ENCODE assay signal across 10 cellular contexts in the genomic region with DNA sequence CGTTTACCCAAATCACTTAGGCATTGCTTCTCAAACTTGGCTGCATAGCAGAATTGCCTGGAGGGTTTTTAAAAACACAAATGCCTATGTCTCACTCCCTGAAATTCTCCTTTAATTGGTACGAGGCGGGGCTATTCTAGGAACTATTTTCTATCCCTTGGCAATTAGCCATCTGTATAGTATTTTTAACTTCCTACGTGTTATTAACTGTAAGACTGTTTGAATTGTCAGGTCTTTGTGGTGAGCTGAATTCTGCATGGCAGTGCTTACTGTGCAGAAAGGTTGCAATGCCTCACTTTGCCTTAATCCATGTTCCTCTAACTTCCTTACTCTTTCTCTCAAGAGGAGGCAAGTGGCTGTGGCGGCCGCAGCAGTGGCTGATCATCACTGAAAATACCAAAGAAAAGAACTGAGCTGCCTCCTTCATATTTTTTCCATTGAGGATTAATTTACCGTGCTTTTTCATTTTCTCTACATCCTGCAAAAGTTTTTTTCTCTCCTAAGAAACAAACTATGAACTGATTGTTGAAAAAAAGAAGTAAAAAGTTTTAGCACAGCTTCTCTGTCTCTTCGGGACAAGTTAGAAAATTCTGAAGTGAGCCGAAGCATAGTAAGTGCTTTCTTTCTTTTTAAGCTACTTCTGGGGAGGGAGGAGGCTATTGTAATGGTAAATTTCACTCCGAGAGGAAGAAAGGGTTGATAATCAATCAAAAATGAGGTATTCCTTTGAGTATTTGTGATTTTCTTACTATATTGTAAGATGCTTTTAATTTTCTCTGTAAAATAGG. TPM values are rescaled to one million over a fixed set of nuclear protein-coding genes. Genes with fewer than 3 reads are reported as not detected.
DNase-seq lines count a peak whose midpoint lies in the region; ATAC-seq and TF ChIP-seq lines count a peak whose summit lies in the region.
"Had no signal": no experiment of that assay in that cellular context is flagged by ENCODE, and none has a peak within 500 bp of the region (broad histone marks: within the 10 kb centered on the region; RNA-seq: fewer than 3 reads in every experiment).

Gene SHROOM3 (plus strand): TSS at position 329 of the 788 bp plus-strand sequence. CDS start 824 bp downstream, outside the sequence.

- H3K36me3 Mint-ChIP-seq in CD8-positive, alpha-beta T cell = no peaks in the 10 kb centered on the region
- H3K36me3 Mint-ChIP-seq in CD4-positive, alpha-beta memory T cell = no peaks in the 10 kb centered on the region

- no peak for ATAC-seq in CD8-positive, alpha-beta T cell
- ATAC-seq: A549 had no signal

- no peak within 1 kb of the TSS for H3K27ac Mint-ChIP-seq in CD8-positive, alpha-beta T cell
- no peak within 1 kb of the TSS for H3K27ac Mint-ChIP-seq in CD4-positive, alpha-beta memory T cell

- peak within 1 kb of the TSS; percentile 69 to 74 (median 70) for H3K27ac ChIP-seq in esophagus muscularis mucosa (replicated peaks in 1 of 4)
- H3K27ac ChIP-seq in CD8-positive, alpha-beta T cell (ENCODE audit: low read depth, low read length) = no peak within 1 kb of the TSS
- H3K27ac ChIP-seq in CD4-positive, alpha-beta memory T cell (ENCODE audit: low read depth, low read length) = no peak within 1 kb of the TSS
- H3K27ac ChIP-seq: A549 had no signal

- TF ChIP-seq EP300 in esophagus muscularis mucosa (IDR thresholded peaks at IDR 0.05) = no peak

- no peak for TF ChIP-seq CTCF in esophagus muscularis mucosa (IDR thresholded peaks at IDR 0.05)
- no peak for TF ChIP-seq CTCF in CD8-positive, alpha-beta T cell (IDR thresholded peaks at IDR 0.05)

- WGBS in esophagus muscularis mucosa = 20% methylated on average over 10 of the region's 10 CpGs

- H3K9me3 ChIP-seq in esophagus muscularis mucosa = no peaks in the 10 kb centered on the region
- no peaks in the 10 kb centered on the region for H3K9me3 ChIP-seq in CD8-positive, alpha-beta T cell (ENCODE audit: low read length)
- H3K9me3 ChIP-seq in CD4-positive, alpha-beta memory T cell (ENCODE audit: control insufficient read depth in 1 of 2, low read length in 2 of 2) = no peaks in the 10 kb centered on the region
- H3K9me3 ChIP-seq: A549 had no signal

- no peaks in the 10 kb centered on the region for H3K36me3 ChIP-seq in esophagus muscularis mucosa
- H3K36me3 ChIP-seq in CD8-positive, alpha-beta T cell (ENCODE audit: insufficient read depth, low read length) = no peaks in the 10 kb centered on the region
- H3K36me3 ChIP-seq in CD4-positive, alpha-beta memory T cell (ENCODE audit: insufficient read depth, low read length) = no peaks in the 10 kb centered on the region

- no peak for TF ChIP-seq POLR2A in esophagus muscularis mucosa (IDR thresholded peaks at IDR 0.05; ENCODE audit: low read depth)

- H3K27me3 ChIP-seq in esophagus muscularis mucosa = no peaks in the 10 kb centered on the region
- no peaks in the 10 kb centered on the region for H3K27me3 ChIP-seq in CD8-positive, alpha-beta T cell (ENCODE audit: insufficient read depth, low read length)
- H3K27me3 ChIP-seq in CD4-positive, alpha-beta memory T cell (ENCODE audit: insufficient read depth, low read length) = no peaks in the 10 kb centered on the region

- peak within 1 kb of the TSS; percentile 36 to 53 (median 48) for H3K4me3 ChIP-seq in esophagus muscularis mucosa
- H3K4me3 ChIP-seq in CD8-positive, alpha-beta T cell (ENCODE audit: low read depth, low read length) = no peak within 1 kb of the TSS
- H3K4me3 ChIP-seq in CD4-positive, alpha-beta memory T cell (ENCODE audit: low read length in 2 of 2) = no peak within 1 kb of the TSS
- H3K4me3 ChIP-seq: A549 had no signal

- CTCF ChIA-PET in CD8-positive, alpha-beta T cell (lab: Charles Lee) = no interaction called here
- CTCF ChIA-PET in CD4-positive, alpha-beta memory T cell (lab: Charles Lee; ENCODE audit: partially characterized antibody) = interaction anchor here (0.9 to 1.8 kb wide), 2 partner anchors 10 to 768 kb away, joined by 3 to 5 read pairs; no protein-coding TSS in a partner anchor

- intact Hi-C loops in esophagus muscularis mucosa (cut with DNase I) = loop anchor here (10.0 kb wide), 2 partner anchors 180 to 320 kb away; no protein-coding TSS in a partner anchor
- intact Hi-C loops in CD8-positive, alpha-beta T cell (cut with DNase I, micrococcal nuclease) = loop anchor here in 1 of 2 experiments (5.0 to 10.0 kb wide), 4 partner anchors 767 to 1182 kb away; no protein-coding TSS in a partner anchor
- intact Hi-C loops in CD4-positive, alpha-beta memory T cell (cut with micrococcal nuclease) = loop anchor here (5.0 kb wide), 1 partner anchor 922 kb away; no protein-coding TSS in a partner anchor

- H3K27me3 Mint-ChIP-seq in CD8-positive, alpha-beta T cell (ENCODE audit: low read depth) = peaks cover 26% of the 10 kb centered on the region
- H3K27me3 Mint-ChIP-seq in CD4-positive, alpha-beta memory T cell = peaks cover 25 to 26% of the 10 kb centered on the region in 2 donors

- peak; percentile 24 for DNase-seq in A172 (ENCODE audit: low spot score)
- DNase-seq in NCI-H69 (lab: John Stamatoyannopoulos, UW) = peak; percentile 60
- DNase-seq in esophagus muscularis mucosa (ENCODE audit: extremely low spot score) = no peak
- no peak for DNase-seq in mucosa of gallbladder (ENCODE audit: low spot score)
- DNase-seq in CD8-positive, alpha-beta T cell = no peak
- DNase-seq in stimulated activated CD4-positive, alpha-beta T cell treated with anti-CD3 and anti-CD28 coated beads, Interleukin-12 subunit alpha, Interleukin-12 subunit beta, amount 100 ng/mL, for 4 hours = no peak
- no peak for DNase-seq in HPDE6-E6E7 (ENCODE audit: extremely low spot score)
- DNase-seq in CD4-positive, alpha-beta memory T cell = no peak
- DNase-seq: NCI-H1092 had no signal

- H3K9me3 Mint-ChIP-seq in CD8-positive, alpha-beta T cell = no peaks in the 10 kb centered on the region
- peaks cover 0 to 3% (median 0%) of the 10 kb centered on the region in 8 donors for H3K9me3 Mint-ChIP-seq in CD4-positive, alpha-beta memory T cell

- H3K4me1 Mint-ChIP-seq in CD8-positive, alpha-beta T cell (ENCODE audit: low read depth) = no peaks in the 10 kb centered on the region
- peaks cover 0 to 2% (median under 1%) of the 10 kb centered on the region in 4 donors for H3K4me1 Mint-ChIP-seq in CD4-positive, alpha-beta memory T cell

- no peak within 1 kb of the TSS for H3K4me3 Mint-ChIP-seq in CD8-positive, alpha-beta T cell
- H3K4me3 Mint-ChIP-seq in CD4-positive, alpha-beta memory T cell = no peak within 1 kb of the TSS

- H3K4me1 ChIP-seq in esophagus muscularis mucosa = peaks cover 0 to 17% (median 11%) of the 10 kb centered on the region in 4 donors
- H3K4me1 ChIP-seq in CD8-positive, alpha-beta T cell (ENCODE audit: insufficient read depth, low read length) = no peaks in the 10 kb centered on the region
- no peaks in the 10 kb centered on the region for H3K4me1 ChIP-seq in CD4-positive, alpha-beta memory T cell (ENCODE audit: insufficient read depth, low read length)
- H3K4me1 ChIP-seq: A549 had no signal

- POLR2A ChIA-PET in CD8-positive, alpha-beta T cell (lab: Charles Lee) = no interaction called here
- POLR2A ChIA-PET in CD4-positive, alpha-beta memory T cell (lab: Charles Lee; ENCODE audit: partially characterized antibody) = no interaction called here

RNA-seq across cellular contexts. Expression of gene SHROOM3, which starts in this region (rescaled TPM):
- 13.2 and 19.0 TPM in 2 replicates for total RNA-seq in A172 (2014; rRNA removed; shearing (Covaris generic))
- 100 to 1,000 TPM in 2 of 4 donors, 10 to 100 TPM in 2; 44.4 to 101 (median 88.5) TPM for total RNA-seq in esophagus muscularis mucosa
- total RNA-seq in mucosa of gallbladder = 320 TPM
- total RNA-seq in CD8-positive, alpha-beta T cell = not detected
- total RNA-seq in CD4-positive, alpha-beta memory T cell = not detected
- not detected for polyA plus RNA-seq in CD4-positive, alpha-beta memory T cell

Comparison
In these comparisons a context has a peak if more than half of its experiments do, and no peak if none do; other contexts are left out.
1. RNA of gene SHROOM3 (total RNA-seq): 320 TPM in mucosa of gallbladder (single experiment), 44.4 to 101 TPM in esophagus muscularis mucosa and 13.2 to 19.0 TPM in A172; not detected in CD8-positive, alpha-beta T cell and not detected in CD4-positive, alpha-beta memory T cell; every median in the first group is over 10 times any median in the second.
2. DNase-seq: peak in A172 (single experiment) and NCI-H69 (single experiment); none in esophagus muscularis mucosa (single experiment), mucosa of gallbladder (single experiment), CD8-positive, alpha-beta T cell (0 of 7), stimulated activated CD4-positive, alpha-beta T cell treated with anti-CD3 and anti-CD28 coated beads, Interleukin-12 subunit alpha, Interleukin-12 subunit beta, amount 100 ng/mL, for 4 hours (single experiment), HPDE6-E6E7 (single experiment) and CD4-positive, alpha-beta memory T cell (0 of 5).
3. H3K27ac ChIP-seq: peak in esophagus muscularis mucosa (4 of 4); none in CD8-positive, alpha-beta T cell (single experiment) and CD4-positive, alpha-beta memory T cell (single experiment).
4. H3K4me3 ChIP-seq: peak in esophagus muscularis mucosa (4 of 4); none in CD8-positive, alpha-beta T cell (single experiment) and CD4-positive, alpha-beta memory T cell (0 of 2).